Comparison of ENCODE assay signal across 3 cellular contexts in the genomic region with DNA sequence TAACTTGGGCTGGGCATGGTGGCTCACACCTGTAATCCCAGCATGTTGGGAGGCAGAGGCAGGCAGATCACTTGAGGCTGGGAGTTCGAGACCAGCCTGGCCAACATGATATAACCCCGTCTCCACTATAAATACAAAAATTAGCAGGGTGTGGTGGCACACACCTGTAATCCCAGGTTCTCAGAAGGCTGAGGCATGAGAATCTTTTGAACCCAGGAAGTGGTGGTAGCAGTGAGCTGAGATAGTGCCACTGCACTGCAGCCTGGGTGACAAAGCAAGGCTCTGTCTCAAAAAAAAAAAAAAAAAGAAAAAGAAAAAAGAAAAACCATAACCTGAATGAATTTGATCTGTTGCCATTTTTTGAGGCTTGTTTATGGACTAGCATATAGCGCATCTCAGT. TPM values are rescaled to one million over a fixed set of nuclear protein-coding genes. Genes with fewer than 3 reads are reported as not detected.
"Had no signal": no experiment of that assay in that cellular context is flagged by ENCODE, and none has a peak within 500 bp of the region (broad histone marks: within the 10 kb centered on the region; RNA-seq: fewer than 3 reads in every experiment).

No MANE protein-coding gene starts in this region.

RNA-seq across cellular contexts. Expression of gene GPRC5A, which starts 44.6 kb away (rescaled TPM):
- total RNA-seq: activated CD8-positive, alpha-beta memory T cell treated with anti-CD3 and anti-CD28 coated beads for 36 hours; activated T-helper 1 cell treated with anti-CD3 and anti-CD28 coated beads, Interleukin-12 subunit alpha, Interleukin-12 subunit beta, Interleukin-2, Interleukin-4 antibody, amounts not matched to agents 30 ng/mL and 10 ng/mL and 1 ng/mL, durations not matched to agents 14 hours and 24 hours and 36 hours; T-helper 1 cell treated with Interleukin-12 subunit alpha and Interleukin-12 subunit beta and Interleukin-4 antibody, amounts not matched to agents 30 ng/mL and 1 ng/mL, for 36 hours had no signal
